Comparison of ENCODE assay signal across 13 cellular contexts in the genomic region with DNA sequence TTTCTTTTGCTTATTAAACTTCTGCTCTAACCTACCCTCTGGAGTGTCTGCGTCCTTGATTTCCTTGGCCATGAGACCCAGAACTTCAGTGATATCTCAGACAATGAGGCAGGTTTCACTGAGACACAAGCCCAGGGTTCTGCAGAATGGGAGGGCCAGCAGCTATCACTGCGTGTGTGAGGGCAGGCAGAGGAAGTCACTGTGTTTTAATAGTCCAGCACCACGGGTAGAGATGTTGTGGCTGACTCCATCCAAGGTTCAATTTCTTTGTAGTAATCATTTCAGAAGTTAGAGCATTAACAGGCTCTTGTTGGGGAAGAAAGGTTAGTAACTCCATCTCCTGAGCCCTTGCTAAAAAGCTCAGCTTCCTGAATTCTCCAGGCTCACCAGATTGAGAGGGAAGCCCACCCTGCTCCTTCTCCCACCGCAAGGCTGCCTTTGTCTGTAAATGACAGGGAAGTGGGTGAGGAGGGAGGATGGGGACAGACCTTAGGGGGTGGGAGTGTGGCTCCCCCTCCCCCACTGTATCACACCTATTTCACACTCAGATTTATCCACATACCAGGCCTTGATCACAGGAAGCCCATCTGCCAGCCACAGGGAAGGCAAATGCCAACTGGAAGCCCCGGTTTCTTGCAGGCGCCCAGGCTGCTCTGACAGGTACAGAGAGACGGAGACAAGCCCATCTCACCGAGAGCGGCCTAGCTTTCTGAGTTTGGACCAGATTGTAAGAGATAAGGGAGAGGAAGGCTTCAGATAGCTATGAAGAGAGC. TPM values are rescaled to one million over a fixed set of nuclear protein-coding genes. Genes with fewer than 3 reads are reported as not detected.
DNase-seq lines count a peak whose midpoint lies in the region; ATAC-seq and TF ChIP-seq lines count a peak whose summit lies in the region.
"Had no signal": no experiment of that assay in that cellular context is flagged by ENCODE, and none has a peak within 500 bp of the region (broad histone marks: within the 10 kb centered on the region; RNA-seq: fewer than 3 reads in every experiment).

No MANE protein-coding gene starts in this region.

- H3K27me3 Mint-ChIP-seq in MCF 10A (ENCODE audit: insufficient read depth, unreplicated experiment) (no peaks in the 10 kb centered on the region), mesothelial cell of epicardium (ENCODE audit: low read depth) (no peaks in the 10 kb centered on the region)
- no peaks in the 10 kb centered on the region for H3K27me3 Mint-ChIP-seq in activated CD8-positive, alpha-beta T cell treated with anti-CD3 and anti-CD28 coated beads, Interleukin-2, amount 10 ng/mL, durations not matched to agents 7 days and 5 days (ENCODE audit: low read depth)

- BruUV-seq in MCF 10A (replicated peaks; lab: Mats Ljungman, UMichigan) = no TSS peak

- TF ChIP-seq CTCF in MCF 10A (IDR thresholded peaks at IDR 0.05; ENCODE audit: unreplicated experiment) = no peak
- no peak for TF ChIP-seq CTCF in breast epithelium (IDR thresholded peaks at IDR 0.05)
- no peak for TF ChIP-seq CTCF in mesothelial cell of epicardium (IDR thresholded peaks at IDR 0.05; ENCODE audit: unreplicated experiment)
- TF ChIP-seq CTCF in GM10248 (IDR thresholded peaks at IDR 0.05; ENCODE audit: control extremely low read depth, extremely low read depth, low read depth, missing control alignments) = no peak

- H3K36me3 ChIP-seq in breast epithelium = no peaks in the 10 kb centered on the region
- H3K36me3 ChIP-seq in thymus (ENCODE audit: control insufficient read depth, insufficient read depth) = peaks cover 21% of the 10 kb centered on the region
- H3K36me3 ChIP-seq: ovary had no signal

- no peak for ATAC-seq in activated CD8-positive, alpha-beta T cell treated with anti-CD3 and anti-CD28 coated beads, Interleukin-2, amount 10 ng/mL, durations not matched to agents 7 days and 5 days
- ATAC-seq in GM18505 (IDR thresholded peaks at IDR 0.05; ENCODE audit: unreplicated experiment) = no peak

- DNase-seq in MCF 10A (ENCODE audit: unreplicated experiment) (no peak), breast epithelium (ENCODE audit: low spot score in 2 of 2) (no peak), mesothelial cell of epicardium (ENCODE audit: low spot score in 2 of 2, unreplicated experiment in 2 of 2) (no peak), GM10248 (ENCODE audit: extremely low spot score) (no peak), NCI-H1694 treated with DMSO at 0.1 percent for 48 hours (lab: John Stamatoyannopoulos, UW) (no peak)
- DNase-seq in activated CD8-positive, alpha-beta T cell treated with anti-CD3 and anti-CD28 coated beads, Interleukin-2, amount 10 ng/mL, durations not matched to agents 7 days and 5 days = peak; percentile 56
- DNase-seq: kidney glomerular epithelial cell; NCI-H1105 treated with DMSO at 0.1 percent for 48 hours; stimulated activated CD4-positive, alpha-beta T cell treated with anti-CD3 and anti-CD28 coated beads, Interleukin-2, amount 100 ng/mL, for 48 hours had no signal

- H3K36me3 Mint-ChIP-seq in MCF 10A (ENCODE audit: insufficient read depth, unreplicated experiment) = peaks cover 9% of the 10 kb centered on the region
- peaks cover 48% of the 10 kb centered on the region for H3K36me3 Mint-ChIP-seq in activated CD8-positive, alpha-beta T cell treated with anti-CD3 and anti-CD28 coated beads, Interleukin-2, amount 10 ng/mL, durations not matched to agents 7 days and 5 days (ENCODE audit: low read depth)
- no peaks in the 10 kb centered on the region for H3K36me3 Mint-ChIP-seq in mesothelial cell of epicardium

- intact Hi-C loops in MCF 10A (cut with micrococcal nuclease) (loop anchor here (10.0 kb wide), 1 partner anchor 498 kb away; a partner anchor contains a TSS), breast epithelium (cut with DNase I; ENCODE audit: low total_unique reads) (loop anchor here (5.0 kb wide), 1 partner anchor 101 kb away; no protein-coding TSS in a partner anchor)

- CTCF ChIA-PET in MCF 10A (lab: Yijun Ruan, JAX) = interaction anchor here (0.5 to 12.1 kb wide), 5 partner anchors 18 to 104 kb away, joined by 3 to 398 read pairs (median 5); a partner anchor contains a TSS
- CTCF ChIA-PET in activated CD8-positive, alpha-beta T cell treated with anti-CD3 and anti-CD28 coated beads, Interleukin-2, amount 10 ng/mL, durations not matched to agents 7 days and 5 days (lab: Charles Lee) = interaction anchor here (1.0 to 9.9 kb wide), 10 partner anchors 9 to 103 kb away, joined by 3 to 204 read pairs (median 22); a partner anchor contains a TSS
- CTCF ChIA-PET in GM10248 (lab: Yijun Ruan, JAX) = interaction anchor here (0.9 to 7.9 kb wide), 8 partner anchors 13 to 160 kb away, joined by 3 to 102 read pairs (median 5); a partner anchor contains a TSS

- H3K9me3 Mint-ChIP-seq in MCF 10A (ENCODE audit: unreplicated experiment) = no peaks in the 10 kb centered on the region
- no peaks in the 10 kb centered on the region for H3K9me3 Mint-ChIP-seq in activated CD8-positive, alpha-beta T cell treated with anti-CD3 and anti-CD28 coated beads, Interleukin-2, amount 10 ng/mL, durations not matched to agents 7 days and 5 days (ENCODE audit: insufficient read depth)
- no peaks in the 10 kb centered on the region for H3K9me3 Mint-ChIP-seq in mesothelial cell of epicardium

- H3K4me3 ChIP-seq in breast epithelium (no peak overlapping the region), thymus (ENCODE audit: low read length) (no peak overlapping the region)
- H3K4me3 ChIP-seq: ovary had no signal

- POLR2A ChIA-PET in MCF 10A (lab: Yijun Ruan, JAX) (interaction anchor here (1.6 to 4.9 kb wide), 2 partner anchors 104 to 229 kb away, joined by 7 to 126 read pairs; a partner anchor contains a TSS), GM10248 (lab: Yijun Ruan, JAX) (no interaction called here)
- POLR2A ChIA-PET in activated CD8-positive, alpha-beta T cell treated with anti-CD3 and anti-CD28 coated beads, Interleukin-2, amount 10 ng/mL, durations not matched to agents 7 days and 5 days (lab: Charles Lee) = interaction anchor here (0.8 to 6.4 kb wide), 7 partner anchors 9 to 132 kb away, joined by 3 to 85 read pairs (median 6); a partner anchor contains a TSS

- peak overlapping the region in 1 of 2 donors; percentile 95 for H3K27ac ChIP-seq in breast epithelium
- peak overlapping the region; percentile 61 for H3K27ac ChIP-seq in thymus (ENCODE audit: low read depth)
- H3K27ac ChIP-seq: ovary had no signal

- H3K27ac Mint-ChIP-seq in MCF 10A (ENCODE audit: low read depth, unreplicated experiment) (peak overlapping the region; percentile 97), mesothelial cell of epicardium (no peak overlapping the region)
- peak overlapping the region; percentile 90 for H3K27ac Mint-ChIP-seq in activated CD8-positive, alpha-beta T cell treated with anti-CD3 and anti-CD28 coated beads, Interleukin-2, amount 10 ng/mL, durations not matched to agents 7 days and 5 days

- H3K9me3 ChIP-seq in breast epithelium (no peaks in the 10 kb centered on the region), thymus (ENCODE audit: control insufficient read depth) (no peaks in the 10 kb centered on the region)
- H3K9me3 ChIP-seq: ovary, suprapubic skin had no signal

- H3K4me3 Mint-ChIP-seq in MCF 10A (ENCODE audit: unreplicated experiment) (peak overlapping the region; percentile 87), mesothelial cell of epicardium (peak overlapping the region; percentile 63)
- H3K4me3 Mint-ChIP-seq in activated CD8-positive, alpha-beta T cell treated with anti-CD3 and anti-CD28 coated beads, Interleukin-2, amount 10 ng/mL, durations not matched to agents 7 days and 5 days = peak overlapping the region; percentile 86

- H3K4me1 ChIP-seq in breast epithelium (peaks cover 0 to 14% of the 10 kb centered on the region in 2 donors), thymus (ENCODE audit: control insufficient read depth, insufficient read depth, low read length) (peaks cover 11% of the 10 kb centered on the region)

- H3K4me1 Mint-ChIP-seq in MCF 10A (ENCODE audit: insufficient read depth, unreplicated experiment) (peaks cover 16% of the 10 kb centered on the region), mesothelial cell of epicardium (peaks cover 33% of the 10 kb centered on the region)
- peaks cover 70% of the 10 kb centered on the region for H3K4me1 Mint-ChIP-seq in activated CD8-positive, alpha-beta T cell treated with anti-CD3 and anti-CD28 coated beads, Interleukin-2, amount 10 ng/mL, durations not matched to agents 7 days and 5 days (ENCODE audit: low read depth)

- H3K27me3 ChIP-seq in breast epithelium (no peaks in the 10 kb centered on the region), thymus (ENCODE audit: control insufficient read depth, insufficient read depth) (no peaks in the 10 kb centered on the region)
- H3K27me3 ChIP-seq: ovary, suprapubic skin had no signal

- WGBS in thymus = 79% methylated on average over 9 of the region's 9 CpGs

- TF ChIP-seq POLR2A in breast epithelium (IDR thresholded peaks at IDR 0.05) (no peak), GM18505 (IDR thresholded peaks at IDR 0.05; ENCODE audit: borderline replicate concordance, extremely low read depth, insufficient read depth, insufficient read length) (no peak)

RNA-seq across cellular contexts. Expression of a gene that starts 2.1 kb away (rescaled TPM):
- total RNA-seq in MCF 10A (2022) (20.2 and 21.6 TPM in 2 replicates), breast epithelium (100 to 1,000 TPM in 1 of 3 donors, 10 to 100 TPM in 2; 42.7 to 230 (median 53.7) TPM), mesothelial cell of epicardium (26.9 to 29.8 TPM (median 27.1 TPM) in 3 replicates)
- 10 to 100 TPM; 38.7 to 41.0 TPM for total RNA-seq in activated CD8-positive, alpha-beta T cell treated with anti-CD3 and anti-CD28 coated beads, Interleukin-2, amount 10 ng/mL, durations not matched to agents 7 days and 5 days
- 27.5 TPM for polyA plus RNA-seq in thymus

RNA-seq across cellular contexts. Expression of a gene that starts 47.7 kb away (rescaled TPM):
- total RNA-seq in MCF 10A (2022) (2.9 and 9.6 TPM in 2 replicates), breast epithelium (10 to 100 TPM; 29.8 to 71.4 (median 58.7) TPM), mesothelial cell of epicardium (0.47 to 0.92 TPM (median 0.64 TPM) in 3 replicates)
- total RNA-seq in activated CD8-positive, alpha-beta T cell treated with anti-CD3 and anti-CD28 coated beads, Interleukin-2, amount 10 ng/mL, durations not matched to agents 7 days and 5 days = 10 to 100 TPM; 46.0 to 47.7 TPM
- polyA plus RNA-seq in thymus = 35.4 TPM
